Comparison of ENCODE assay signal across 8 cellular contexts in genomic region chr10:128047337-128047736, GRCh38.
DNase-seq lines count a peak whose midpoint lies in the region; ATAC-seq, FAIRE-seq and TF ChIP-seq lines count a peak whose summit lies in the region.

No MANE protein-coding gene starts in this region.

- CTCF ChIA-PET in A549 (lab: Yijun Ruan, JAX): interaction anchor here (1.0 to 2.7 kb wide), 2 partner anchors 22 to 31 kb away, joined by 3 to 14 read pairs; no protein-coding TSS in a partner anchor
- CTCF ChIA-PET in WTC11 (lab: Charles Lee): interaction anchor here (0.9 to 5.6 kb wide), 12 partner anchors 9 to 177 kb away, joined by 3 to 50 read pairs (median 8); partner anchors contain the start of genes MKI67 and PTPRE

- H3K9me3 ChIP-seq in A549: no peaks in the 10 kb centered on the region
- H3K9me3 ChIP-seq in lung (ENCODE audit: control insufficient read depth in 2 of 2, insufficient read depth in 1 of 2, low read length in 1 of 2): no peaks in the 10 kb centered on the region

- H3K4me1 Mint-ChIP-seq in WTC11: peaks cover 9% of the 10 kb centered on the region

- no peak for TF ChIP-seq POLR2A in A549 (IDR thresholded peaks at IDR 0.05; ENCODE audit: low read length)

- no peak overlapping the region for H3K4me3 ChIP-seq in A549
- H3K4me3 ChIP-seq in cardiac fibroblast (replicated peaks in 1 of 2; ENCODE audit: low read depth in 2 of 2, low read length in 2 of 2): peak overlapping the region in 1 of 2 donors; percentile 35
- peak overlapping the region; percentile 39 for H3K4me3 ChIP-seq in lung

- H3K4me2 ChIP-seq in A549: no peak overlapping the region

- H3K27me3 Mint-ChIP-seq in WTC11 (ENCODE audit: low read depth): peaks cover 6% of the 10 kb centered on the region; the same call in 1 of the 2 replicates

- TF ChIP-seq CTCF in A549 (IDR thresholded peaks at IDR 0.05): no peak
- no peak for TF ChIP-seq CTCF in WTC11 (IDR thresholded peaks at IDR 0.05)
- no peak for TF ChIP-seq CTCF in cardiac fibroblast (IDR thresholded peaks at IDR 0.05; ENCODE audit: low read depth, low read length)
- TF ChIP-seq CTCF in lung (IDR thresholded peaks at IDR 0.05; ENCODE audit: control extremely low read depth, extremely low read depth): no peak

- DNase-seq in A549 (ENCODE audit: low read depth in 1 of 2, low spot score in 1 of 2): peak in 1 of 2 experiments; percentile 10
- DNase-seq in WTC11 (ENCODE audit: low spot score): peak; percentile 65
- peak; percentile 48 to 76 for DNase-seq in cardiac fibroblast (ENCODE audit: low read depth in 2 of 2)
- DNase-seq in lung (ENCODE audit: low spot score): peak; percentile 87
- DNase-seq in stimulated activated CD8-positive, alpha-beta memory T cell treated with anti-CD3 and anti-CD28 coated beads, Interleukin-4, amount 100 ng/mL, for 1 hour (ENCODE audit: low read depth in 2 of 2, low spot score in 1 of 2): peak; percentile 52 to 69
- no peak for DNase-seq in cerebellar cortex (ENCODE audit: low spot score)

- TF ChIP-seq RAD21 in A549 (conservative IDR thresholded peaks at IDR 0.05 in 1 of 2, IDR thresholded peaks at IDR 0.05 in 1 of 2): no peak

- ATAC-seq in A549 (peak; percentile 19 to 85; a peak in 3 of 6 replicates), GM19372 (IDR thresholded peaks at IDR 0.05; ENCODE audit: low read depth, unreplicated experiment) (peak; percentile 99), HG03520 (IDR thresholded peaks at IDR 0.05; ENCODE audit: unreplicated experiment) (peak; percentile 98), WTC11 (peak; percentile 99), lung (ENCODE audit: insufficient read depth, low FRiP score) (peak; percentile 92)

- TF ChIP-seq EP300 in A549 (IDR thresholded peaks at IDR 0.05): no peak

- H3K4me3 Mint-ChIP-seq in WTC11: no peak overlapping the region

- no peaks in the 10 kb centered on the region for H3K4me1 ChIP-seq in A549
- peaks cover 11 to 13% of the 10 kb centered on the region in 2 donors for H3K4me1 ChIP-seq in lung (ENCODE audit: control insufficient read depth in 2 of 2, insufficient read depth in 2 of 2, low read length in 2 of 2)

- POLR2A ChIA-PET in A549 (lab: Yijun Ruan, JAX): no interaction called here
- POLR2A ChIA-PET in WTC11 (lab: Charles Lee): interaction anchor here (0.9 kb wide), 1 partner anchor 12 kb away, joined by 3 read pairs; no protein-coding TSS in a partner anchor

- no peaks in the 10 kb centered on the region for H3K27me3 ChIP-seq in lung (ENCODE audit: control insufficient read depth, insufficient read depth)

- 74% methylated on average over 16 of the region's 16 CpGs for WGBS in A549 (ENCODE audit: missing lambda C conversion rate)
- WGBS in lung, 2 donors: 7 to 18% methylated on average over 16 of the region's 16 CpGs

- H3K27ac ChIP-seq in A549: no peak overlapping the region
- peak overlapping the region; percentile 65 to 87 for H3K27ac ChIP-seq in lung (ENCODE audit: low read depth in 1 of 2, low read length in 1 of 2)

- H3K9me3 Mint-ChIP-seq in WTC11: no peaks in the 10 kb centered on the region

- peaks cover 0 to 14% of the 10 kb centered on the region in 2 donors for H3K36me3 ChIP-seq in lung (ENCODE audit: control insufficient read depth in 2 of 2, insufficient read depth in 2 of 2, low read length in 2 of 2)

- peak overlapping the region; percentile 45 for H3K27ac Mint-ChIP-seq in WTC11

- no peaks in the 10 kb centered on the region for H3K36me3 Mint-ChIP-seq in WTC11

- FAIRE-seq in A549 (lab: Jason Lieb, UNC): no peak

TF ChIP-seq in A549, 52 proteins besides CTCF, POLR2A, EP300 and RAD21:
- TF ChIP-seq HES2 (IDR thresholded peaks at IDR 0.05) (no peak), CHD2 (IDR thresholded peaks at IDR 0.05; ENCODE audit: low read length, partially characterized antibody) (no peak), HEYL (CRISPR knock-in tag; IDR thresholded peaks at IDR 0.05) (no peak), CHD4 (IDR thresholded peaks at IDR 0.05; ENCODE audit: borderline replicate concordance) (no peak), POLR2AphosphoS2 (conservative IDR thresholded peaks at IDR 0.05; ENCODE audit: low read length) (no peak), RCOR1 (IDR thresholded peaks at IDR 0.05; ENCODE audit: low read depth, low read length) (no peak)

TF ChIP-seq in WTC11, 78 proteins besides CTCF, POLR2A, EP300 and RAD21:
- TF ChIP-seq ZNF281 (CRISPR knock-in tag; IDR thresholded peaks at IDR 0.05) (no peak), ZNF263 (CRISPR knock-in tag; IDR thresholded peaks at IDR 0.05; ENCODE audit: low read depth) (0 out of 2 replicates have a peak, but pooled peaks have one; percentile 17), MAX (CRISPR knock-in tag; IDR thresholded peaks at IDR 0.05) (peak; percentile 28; the same call in 1 of the 2 replicates), OVOL2 (CRISPR knock-in tag; IDR thresholded peaks at IDR 0.05; ENCODE audit: borderline replicate concordance) (no peak), NR2C2 (CRISPR knock-in tag; IDR thresholded peaks at IDR 0.05) (no peak), ZNF121 (CRISPR knock-in tag; IDR thresholded peaks at IDR 0.05) (no peak)

Comparison
In these comparisons a context has a peak if more than half of its experiments do, and no peak if none do; other contexts are left out.
1. H3K27ac ChIP-seq: peak in lung (2 of 2); none in A549 (0 of 2).
2. Of the 8 proteins assayed by ChIP-seq in both WTC11 and A549: peak only in WTC11: MAX; only in A549: none; in both: none; in neither: 7.
3. Peak in every context shown above with its lines, with median percentiles within 50 percentile points of each other: ATAC-seq.